ENCODE assay signal across 8 cellular contexts in the genomic region with DNA sequence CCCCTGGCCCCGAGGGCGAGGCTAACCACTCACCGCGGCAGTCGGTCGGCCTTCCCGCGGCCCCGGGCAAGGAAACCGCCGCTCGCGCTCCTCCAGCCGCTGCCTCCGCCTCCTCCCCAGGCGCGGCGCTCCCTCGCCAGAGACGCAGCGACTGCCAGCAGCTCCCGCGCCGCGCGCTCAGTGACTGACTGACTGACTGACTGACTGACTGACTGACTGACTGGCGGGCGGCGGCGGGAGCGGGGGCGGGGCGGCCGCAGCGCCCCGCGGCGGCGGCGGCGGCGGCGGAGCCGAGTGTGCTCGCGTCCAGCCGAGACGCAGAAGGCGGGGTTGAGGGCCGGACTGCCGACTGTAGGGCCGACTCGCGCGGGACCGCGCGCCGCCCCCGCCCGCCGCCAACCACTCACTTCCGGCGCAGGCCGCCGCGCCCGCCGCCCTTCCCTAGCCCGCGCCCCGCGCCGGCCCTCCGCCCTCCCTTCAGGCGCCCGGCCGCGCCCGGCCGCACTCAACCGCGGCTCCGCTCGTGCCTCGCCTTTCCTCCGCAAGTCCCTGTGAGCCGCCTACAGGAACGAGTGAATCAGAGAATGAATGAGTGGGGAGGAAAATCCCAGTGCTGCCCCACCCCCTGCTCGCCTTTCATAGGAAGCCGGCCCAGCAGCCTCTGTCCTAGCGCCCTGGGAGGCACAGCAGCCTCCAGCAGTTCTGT. TPM values are rescaled to one million over a fixed set of nuclear protein-coding genes. Genes with fewer than 3 reads are reported as not detected.
DNase-seq lines count a peak whose midpoint lies in the region; ATAC-seq and TF ChIP-seq lines count a peak whose summit lies in the region.

A gene with protein sequence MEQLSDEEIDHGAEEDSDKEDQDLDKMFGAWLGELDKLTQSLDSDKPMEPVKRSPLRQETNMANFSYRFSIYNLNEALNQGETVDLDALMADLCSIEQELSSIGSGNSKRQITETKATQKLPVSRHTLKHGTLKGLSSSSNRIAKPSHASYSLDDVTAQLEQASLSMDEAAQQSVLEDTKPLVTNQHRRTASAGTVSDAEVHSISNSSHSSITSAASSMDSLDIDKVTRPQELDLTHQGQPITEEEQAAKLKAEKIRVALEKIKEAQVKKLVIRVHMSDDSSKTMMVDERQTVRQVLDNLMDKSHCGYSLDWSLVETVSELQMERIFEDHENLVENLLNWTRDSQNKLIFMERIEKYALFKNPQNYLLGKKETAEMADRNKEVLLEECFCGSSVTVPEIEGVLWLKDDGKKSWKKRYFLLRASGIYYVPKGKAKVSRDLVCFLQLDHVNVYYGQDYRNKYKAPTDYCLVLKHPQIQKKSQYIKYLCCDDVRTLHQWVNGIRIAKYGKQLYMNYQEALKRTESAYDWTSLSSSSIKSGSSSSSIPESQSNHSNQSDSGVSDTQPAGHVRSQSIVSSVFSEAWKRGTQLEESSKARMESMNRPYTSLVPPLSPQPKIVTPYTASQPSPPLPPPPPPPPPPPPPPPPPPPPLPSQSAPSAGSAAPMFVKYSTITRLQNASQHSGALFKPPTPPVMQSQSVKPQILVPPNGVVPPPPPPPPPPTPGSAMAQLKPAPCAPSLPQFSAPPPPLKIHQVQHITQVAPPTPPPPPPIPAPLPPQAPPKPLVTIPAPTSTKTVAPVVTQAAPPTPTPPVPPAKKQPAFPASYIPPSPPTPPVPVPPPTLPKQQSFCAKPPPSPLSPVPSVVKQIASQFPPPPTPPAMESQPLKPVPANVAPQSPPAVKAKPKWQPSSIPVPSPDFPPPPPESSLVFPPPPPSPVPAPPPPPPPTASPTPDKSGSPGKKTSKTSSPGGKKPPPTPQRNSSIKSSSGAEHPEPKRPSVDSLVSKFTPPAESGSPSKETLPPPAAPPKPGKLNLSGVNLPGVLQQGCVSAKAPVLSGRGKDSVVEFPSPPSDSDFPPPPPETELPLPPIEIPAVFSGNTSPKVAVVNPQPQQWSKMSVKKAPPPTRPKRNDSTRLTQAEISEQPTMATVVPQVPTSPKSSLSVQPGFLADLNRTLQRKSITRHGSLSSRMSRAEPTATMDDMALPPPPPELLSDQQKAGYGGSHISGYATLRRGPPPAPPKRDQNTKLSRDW (minus strand): TSS at position 224 of the 706 bp plus-strand sequence. CDS start 39,948 bp downstream, outside the sequence.

- no peak within 1 kb of the TSS for H3K27ac Mint-ChIP-seq in activated B cell treated with CpG ODN at 0.5 μM for 24 hours

- peaks cover 14% of the 10 kb centered on the region for H3K4me1 Mint-ChIP-seq in activated B cell treated with CpG ODN at 0.5 μM for 24 hours

- TF ChIP-seq CTCF in activated B cell treated with CpG ODN at 0.5 μM for 24 hours (IDR thresholded peaks at IDR 0.05): no peak

- H3K27me3 Mint-ChIP-seq in activated B cell treated with CpG ODN at 0.5 μM for 24 hours: peaks cover 57% of the 10 kb centered on the region

- peaks cover 17% of the 10 kb centered on the region for H3K9me3 Mint-ChIP-seq in activated B cell treated with CpG ODN at 0.5 μM for 24 hours

- POLR2A ChIA-PET in activated B cell treated with CpG ODN at 0.5 μM for 24 hours (lab: Charles Lee): no interaction called here

- peak; percentile 56 for DNase-seq in GM04504 (ENCODE audit: low read depth)
- peak; percentile 74 for DNase-seq in NCI-H2171 treated with DMSO at 0.1 percent for 48 hours (lab: John Stamatoyannopoulos, UW)
- peak; percentile 27 for DNase-seq in activated B cell treated with CpG ODN at 0.5 μM for 24 hours
- DNase-seq in caudate nucleus (lab: John Stamatoyannopoulos, UW): peak in 57 of 61 donors; percentile 7 to 89 (median 61)
- peak; percentile 94 for DNase-seq in iPS-NIHi7 (ENCODE audit: extremely low spot score)

- ATAC-seq in HG02870 (IDR thresholded peaks at IDR 0.05; ENCODE audit: unreplicated experiment) (peak; percentile 68), activated B cell treated with CpG ODN at 0.5 μM for 24 hours (ENCODE audit: low read depth) (peak; percentile 77), GM21381 (IDR thresholded peaks at IDR 0.05; ENCODE audit: unreplicated experiment) (no peak)

- intact Hi-C loops in activated B cell treated with CpG ODN at 0.5 μM for 24 hours (cut with micrococcal nuclease): no loop called here

- no peaks in the 10 kb centered on the region for H3K36me3 Mint-ChIP-seq in activated B cell treated with CpG ODN at 0.5 μM for 24 hours (ENCODE audit: low read depth)

- CTCF ChIA-PET in activated B cell treated with CpG ODN at 0.5 μM for 24 hours (lab: Charles Lee): no interaction called here

- H3K4me3 Mint-ChIP-seq in activated B cell treated with CpG ODN at 0.5 μM for 24 hours: peak within 1 kb of the TSS; percentile 83

- peak within 1 kb of the TSS; percentile 78 for H3K27ac ChIP-seq in caudate nucleus (ENCODE audit: low read depth, low read length)
- peak within 1 kb of the TSS; percentile 75 to 98 (median 94) for H3K27ac ChIP-seq in skin epidermis

- peak within 1 kb of the TSS; percentile 77 to 99 (median 94) for H3K4me3 ChIP-seq in skin epidermis

RNA-seq across cellular contexts. Expression of the gene that starts here (rescaled TPM):
- total RNA-seq in activated B cell treated with CpG ODN at 0.5 μM for 24 hours: 0.11 and 0.20 TPM in 2 replicates

Comparison
In these comparisons a context has a peak if more than half of its experiments do, and no peak if none do; other contexts are left out.
1. Peak in DNase-seq and ATAC-seq in activated B cell treated with CpG ODN at 0.5 μM for 24 hours; RNA of the gene not detected or under 1 TPM.
2. DNase-seq: peak in every context shown above with its lines; median percentile 94 in iPS-NIHi7; 74 in NCI-H2171 treated with DMSO at 0.1 percent for 48 hours; 61 in caudate nucleus; 56 in GM04504; 27 in activated B cell treated with CpG ODN at 0.5 μM for 24 hours.